ENCODE assay signal across 23 cellular contexts in the genomic region with DNA sequence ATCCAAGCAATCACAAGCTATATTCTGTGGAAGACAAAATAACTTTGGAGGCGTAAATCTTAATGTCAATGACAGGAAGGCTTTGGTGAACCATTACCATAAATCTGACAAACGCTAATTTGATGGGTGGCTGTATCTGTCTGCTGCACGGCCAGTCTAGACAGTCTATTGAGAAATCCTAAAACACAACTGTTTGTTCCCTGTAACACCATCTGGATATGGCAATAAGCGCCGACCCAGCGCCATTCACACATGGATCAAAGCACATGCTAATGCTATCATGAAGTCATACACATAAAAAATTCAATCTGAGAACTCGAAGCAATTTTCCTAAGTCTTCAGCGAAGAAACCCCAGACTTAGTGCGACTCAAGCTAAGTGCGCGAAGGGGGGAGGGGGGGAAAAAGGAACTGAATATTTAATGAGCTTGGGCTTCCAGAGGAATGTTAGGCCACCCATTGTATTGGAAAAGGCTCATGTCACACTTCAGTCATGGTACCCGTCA.
DNase-seq lines count a peak whose midpoint lies in the region; ATAC-seq and TF ChIP-seq lines count a peak whose summit lies in the region.
"Had no signal": no experiment of that assay in that cellular context is flagged by ENCODE, and none has a peak within 500 bp of the region (broad histone marks: within the 10 kb centered on the region; RNA-seq: fewer than 3 reads in every experiment).

No MANE protein-coding gene starts in this region.

- no peak overlapping the region for H2AFZ ChIP-seq in GM23338

- peak overlapping the region; percentile 49; the same call in 2 of the 3 replicates for H3K4me3 Mint-ChIP-seq in GM23338
- H3K4me3 Mint-ChIP-seq in neural crest cell = peak overlapping the region; percentile 73
- H3K4me3 Mint-ChIP-seq in T-helper 2 cell treated with Interferon-gamma antibody and Interleukin-4, amounts not matched to agents 5 μg/mL and 100 μg/mL, for 36 hours = no peak overlapping the region
- H3K4me3 Mint-ChIP-seq: CD4-positive, alpha-beta memory T cell had no signal

- no peak for TF ChIP-seq EP300 in esophagus muscularis mucosa (IDR thresholded peaks at IDR 0.05)

- H3K27ac ChIP-seq in GM23338 (ENCODE audit: low read depth) (no peak overlapping the region), esophagus muscularis mucosa (replicated peaks in 1 of 4) (no peak overlapping the region), tibial artery (no peak overlapping the region)
- H3K27ac ChIP-seq: brain microvascular endothelial cell, coronary artery, epithelial cell of prostate, neutrophil, RWPE1, vagina had no signal

- intact Hi-C loops in esophagus muscularis mucosa (cut with DNase I) = loop anchor here (5.0 kb wide), 2 partner anchors 733 to 1048 kb away; a partner anchor contains a TSS
- intact Hi-C loops in tibial artery (cut with DNase I; ENCODE audit: low total_unique reads) = loop anchor here (5.0 kb wide), 1 partner anchor 733 kb away; a partner anchor contains a TSS

- H3K4me3 ChIP-seq in GM23338 (peak overlapping the region; percentile 17; the same call in 1 of the 2 replicates), esophagus muscularis mucosa (no peak overlapping the region), tibial artery (no peak overlapping the region)
- H3K4me3 ChIP-seq: coronary artery, vagina had no signal

- H3K79me2 ChIP-seq in GM23338 (replicated peaks; ENCODE audit: insufficient read depth) = peaks cover 34% of the 10 kb centered on the region

- H3K4me2 ChIP-seq in GM23338 = peak overlapping the region; percentile 56

- TF ChIP-seq CTCF in GM23338 (conservative IDR thresholded peaks at IDR 0.05; ENCODE audit: low read depth in 2 of 2) = no peak
- TF ChIP-seq CTCF in esophagus muscularis mucosa (IDR thresholded peaks at IDR 0.05) = no peak
- no peak for TF ChIP-seq CTCF in neural crest cell (conservative IDR thresholded peaks at IDR 0.05)
- TF ChIP-seq CTCF in tibial artery (IDR thresholded peaks at IDR 0.05) = no peak

- WGBS in esophagus muscularis mucosa = 95% methylated on average over 12 of the region's 12 CpGs

- H3K4me1 Mint-ChIP-seq in GM23338 (peaks cover 64% of the 10 kb centered on the region), neural crest cell (peaks cover 50% of the 10 kb centered on the region)
- no peaks in the 10 kb centered on the region for H3K4me1 Mint-ChIP-seq in T-helper 2 cell treated with Interferon-gamma antibody and Interleukin-4, amounts not matched to agents 5 μg/mL and 100 μg/mL, for 36 hours (ENCODE audit: low read depth)

- H3K27me3 ChIP-seq in GM23338 (ENCODE audit: insufficient read depth) (no peaks in the 10 kb centered on the region), esophagus muscularis mucosa (no peaks in the 10 kb centered on the region), tibial artery (no peaks in the 10 kb centered on the region)
- H3K27me3 ChIP-seq: brain microvascular endothelial cell, neutrophil, vagina had no signal

- peaks cover 64% of the 10 kb centered on the region for H3K4me1 ChIP-seq in GM23338 (ENCODE audit: insufficient read depth)
- H3K4me1 ChIP-seq in esophagus muscularis mucosa = peaks cover 2 to 14% (median 8%) of the 10 kb centered on the region in 4 donors
- H3K4me1 ChIP-seq in tibial artery = peaks cover 0 to 17% (median 0%) of the 10 kb centered on the region in 4 donors
- H3K4me1 ChIP-seq: vagina had no signal

- peaks cover 4% of the 10 kb centered on the region for H3K27me3 Mint-ChIP-seq in GM23338 (ENCODE audit: insufficient read depth, low read depth, poor library complexity)
- peaks cover 7% of the 10 kb centered on the region for H3K27me3 Mint-ChIP-seq in neural crest cell (ENCODE audit: low read depth)
- no peaks in the 10 kb centered on the region for H3K27me3 Mint-ChIP-seq in T-helper 2 cell treated with Interferon-gamma antibody and Interleukin-4, amounts not matched to agents 5 μg/mL and 100 μg/mL, for 36 hours (ENCODE audit: low read depth)
- H3K27me3 Mint-ChIP-seq: CD4-positive, alpha-beta memory T cell had no signal

- H3K27ac Mint-ChIP-seq in GM23338 (peak overlapping the region; percentile 76; the same call in 1 of the 2 replicates), neural crest cell (ENCODE audit: unreplicated experiment) (no peak overlapping the region)
- H3K27ac Mint-ChIP-seq in T-helper 2 cell treated with Interferon-gamma antibody and Interleukin-4, amounts not matched to agents 5 μg/mL and 100 μg/mL, for 36 hours = no peak overlapping the region
- H3K27ac Mint-ChIP-seq: CD4-positive, alpha-beta memory T cell had no signal

- H3K36me3 ChIP-seq in GM23338 (ENCODE audit: insufficient read depth) (no peaks in the 10 kb centered on the region), esophagus muscularis mucosa (no peaks in the 10 kb centered on the region), tibial artery (no peaks in the 10 kb centered on the region)
- H3K36me3 ChIP-seq: brain microvascular endothelial cell, neutrophil, vagina had no signal

- TF ChIP-seq POLR2A in esophagus muscularis mucosa (IDR thresholded peaks at IDR 0.05; ENCODE audit: low read depth) = no peak

- H3K9me3 ChIP-seq in esophagus muscularis mucosa (no peaks in the 10 kb centered on the region), tibial artery (no peaks in the 10 kb centered on the region)
- H3K9me3 ChIP-seq: neutrophil, vagina had no signal

- no peaks in the 10 kb centered on the region for H3K9me2 ChIP-seq in GM23338 (ENCODE audit: insufficient read depth)

- no peaks in the 10 kb centered on the region for H3K9me3 Mint-ChIP-seq in GM23338
- no peaks in the 10 kb centered on the region for H3K9me3 Mint-ChIP-seq in neural crest cell
- H3K9me3 Mint-ChIP-seq in T-helper 2 cell treated with Interferon-gamma antibody and Interleukin-4, amounts not matched to agents 5 μg/mL and 100 μg/mL, for 36 hours = no peaks in the 10 kb centered on the region
- H3K9me3 Mint-ChIP-seq: CD4-positive, alpha-beta memory T cell had no signal

- H4K20me1 ChIP-seq in GM23338 (replicated peaks; ENCODE audit: insufficient read depth) = no peaks in the 10 kb centered on the region

- no peaks in the 10 kb centered on the region for H3K36me3 Mint-ChIP-seq in GM23338 (ENCODE audit: low read depth)
- H3K36me3 Mint-ChIP-seq in neural crest cell (ENCODE audit: low read depth) = no peaks in the 10 kb centered on the region
- no peaks in the 10 kb centered on the region for H3K36me3 Mint-ChIP-seq in T-helper 2 cell treated with Interferon-gamma antibody and Interleukin-4, amounts not matched to agents 5 μg/mL and 100 μg/mL, for 36 hours (ENCODE audit: low read depth)
- H3K36me3 Mint-ChIP-seq: CD4-positive, alpha-beta memory T cell had no signal

- DNase-seq in GM23338 (ENCODE audit: low spot score) = peak; percentile 84
- peak; percentile 65 for DNase-seq in NCI-H2171 treated with DMSO at 0.1 percent for 48 hours (lab: John Stamatoyannopoulos, UW)
- peak; percentile 34 for DNase-seq in esophagus muscularis mucosa (ENCODE audit: extremely low spot score)
- DNase-seq in neural crest cell (ENCODE audit: low read depth, low spot score) = no peak
- DNase-seq in tibial artery = no peak
- DNase-seq in T-helper 2 cell treated with Interferon-gamma antibody and Interleukin-4, amounts not matched to agents 5 μg/mL and 100 μg/mL, for 36 hours (ENCODE audit: low spot score) = no peak
- DNase-seq: activated CD4-positive, alpha-beta T cell treated with anti-CD3 and anti-CD28 coated beads for 4 hours; brain microvascular endothelial cell; CD4-positive, alpha-beta memory T cell; DND-41; midbrain; NCI-H1417 treated with DMSO at 0.1 percent for 48 hours; NK-92 treated with Interleukin-12 subunit alpha and Interleukin-12 subunit beta, amount 100 ng/mL, for 24 hours; stimulated activated CD4-positive, alpha-beta T cell treated with anti-CD3 and anti-CD28 coated beads, Interleukin-12 subunit alpha, Interleukin-12 subunit beta, amount 100 ng/mL, for 4 hours; stimulated activated CD8-positive, alpha-beta memory T cell treated with anti-CD3 and anti-CD28 coated beads, Interleukin-4, amount 100 ng/mL, for 48 hours had no signal

- peak; percentile 79 for ATAC-seq in GM23338
- ATAC-seq in GM19395 (IDR thresholded peaks at IDR 0.05; ENCODE audit: unreplicated experiment) = no peak
- no peak for ATAC-seq in HG03095 (IDR thresholded peaks at IDR 0.05; ENCODE audit: unreplicated experiment)
- ATAC-seq: left lobe of liver had no signal

- no peaks in the 10 kb centered on the region for H3F3A ChIP-seq in GM23338 (replicated peaks; ENCODE audit: low read depth)

TF ChIP-seq in GM23338, 12 proteins besides CTCF, POLR2A, EP300 and RAD21 (continues in another document):
- no peak for TF ChIP-seq JUNB (IDR thresholded peaks at IDR 0.05; ENCODE audit: unreplicated experiment)

Comparison
In these comparisons a context has a peak if more than half of its experiments do, and no peak if none do; other contexts are left out.
1. DNase-seq: peak in GM23338 (single experiment), NCI-H2171 treated with DMSO at 0.1 percent for 48 hours (single experiment) and esophagus muscularis mucosa (single experiment); none in neural crest cell (single experiment), tibial artery (0 of 2) and T-helper 2 cell treated with Interferon-gamma antibody and Interleukin-4, amounts not matched to agents 5 μg/mL and 100 μg/mL, for 36 hours (single experiment).